ENCODE assay signal across 1 cellular context in genomic region chr15:78968539-78969271, GRCh38.
TF ChIP-seq lines count a peak whose summit lies in the region.

No MANE protein-coding gene starts in this region.

TF ChIP-seq in WTC11, 78 proteins besides CTCF, POLR2A, EP300 and RAD21 (continued from another document):
- TF ChIP-seq, protein P1, sequence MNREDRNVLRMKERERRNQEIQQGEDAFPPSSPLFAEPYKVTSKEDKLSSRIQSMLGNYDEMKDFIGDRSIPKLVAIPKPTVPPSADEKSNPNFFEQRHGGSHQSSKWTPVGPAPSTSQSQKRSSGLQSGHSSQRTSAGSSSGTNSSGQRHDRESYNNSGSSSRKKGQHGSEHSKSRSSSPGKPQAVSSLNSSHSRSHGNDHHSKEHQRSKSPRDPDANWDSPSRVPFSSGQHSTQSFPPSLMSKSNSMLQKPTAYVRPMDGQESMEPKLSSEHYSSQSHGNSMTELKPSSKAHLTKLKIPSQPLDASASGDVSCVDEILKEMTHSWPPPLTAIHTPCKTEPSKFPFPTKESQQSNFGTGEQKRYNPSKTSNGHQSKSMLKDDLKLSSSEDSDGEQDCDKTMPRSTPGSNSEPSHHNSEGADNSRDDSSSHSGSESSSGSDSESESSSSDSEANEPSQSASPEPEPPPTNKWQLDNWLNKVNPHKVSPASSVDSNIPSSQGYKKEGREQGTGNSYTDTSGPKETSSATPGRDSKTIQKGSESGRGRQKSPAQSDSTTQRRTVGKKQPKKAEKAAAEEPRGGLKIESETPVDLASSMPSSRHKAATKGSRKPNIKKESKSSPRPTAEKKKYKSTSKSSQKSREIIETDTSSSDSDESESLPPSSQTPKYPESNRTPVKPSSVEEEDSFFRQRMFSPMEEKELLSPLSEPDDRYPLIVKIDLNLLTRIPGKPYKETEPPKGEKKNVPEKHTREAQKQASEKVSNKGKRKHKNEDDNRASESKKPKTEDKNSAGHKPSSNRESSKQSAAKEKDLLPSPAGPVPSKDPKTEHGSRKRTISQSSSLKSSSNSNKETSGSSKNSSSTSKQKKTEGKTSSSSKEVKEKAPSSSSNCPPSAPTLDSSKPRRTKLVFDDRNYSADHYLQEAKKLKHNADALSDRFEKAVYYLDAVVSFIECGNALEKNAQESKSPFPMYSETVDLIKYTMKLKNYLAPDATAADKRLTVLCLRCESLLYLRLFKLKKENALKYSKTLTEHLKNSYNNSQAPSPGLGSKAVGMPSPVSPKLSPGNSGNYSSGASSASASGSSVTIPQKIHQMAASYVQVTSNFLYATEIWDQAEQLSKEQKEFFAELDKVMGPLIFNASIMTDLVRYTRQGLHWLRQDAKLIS (CRISPR knock-in tag; IDR thresholded peaks at IDR 0.05; ENCODE audit: borderline replicate concordance) = no peak
- TF ChIP-seq PRDM15 (CRISPR knock-in tag; IDR thresholded peaks at IDR 0.05) = no peak
- TF ChIP-seq, protein P2, sequence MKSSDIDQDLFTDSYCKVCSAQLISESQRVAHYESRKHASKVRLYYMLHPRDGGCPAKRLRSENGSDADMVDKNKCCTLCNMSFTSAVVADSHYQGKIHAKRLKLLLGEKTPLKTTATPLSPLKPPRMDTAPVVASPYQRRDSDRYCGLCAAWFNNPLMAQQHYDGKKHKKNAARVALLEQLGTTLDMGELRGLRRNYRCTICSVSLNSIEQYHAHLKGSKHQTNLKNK (CRISPR knock-in tag; IDR thresholded peaks at IDR 0.05) = no peak
- TF ChIP-seq, protein P3, sequence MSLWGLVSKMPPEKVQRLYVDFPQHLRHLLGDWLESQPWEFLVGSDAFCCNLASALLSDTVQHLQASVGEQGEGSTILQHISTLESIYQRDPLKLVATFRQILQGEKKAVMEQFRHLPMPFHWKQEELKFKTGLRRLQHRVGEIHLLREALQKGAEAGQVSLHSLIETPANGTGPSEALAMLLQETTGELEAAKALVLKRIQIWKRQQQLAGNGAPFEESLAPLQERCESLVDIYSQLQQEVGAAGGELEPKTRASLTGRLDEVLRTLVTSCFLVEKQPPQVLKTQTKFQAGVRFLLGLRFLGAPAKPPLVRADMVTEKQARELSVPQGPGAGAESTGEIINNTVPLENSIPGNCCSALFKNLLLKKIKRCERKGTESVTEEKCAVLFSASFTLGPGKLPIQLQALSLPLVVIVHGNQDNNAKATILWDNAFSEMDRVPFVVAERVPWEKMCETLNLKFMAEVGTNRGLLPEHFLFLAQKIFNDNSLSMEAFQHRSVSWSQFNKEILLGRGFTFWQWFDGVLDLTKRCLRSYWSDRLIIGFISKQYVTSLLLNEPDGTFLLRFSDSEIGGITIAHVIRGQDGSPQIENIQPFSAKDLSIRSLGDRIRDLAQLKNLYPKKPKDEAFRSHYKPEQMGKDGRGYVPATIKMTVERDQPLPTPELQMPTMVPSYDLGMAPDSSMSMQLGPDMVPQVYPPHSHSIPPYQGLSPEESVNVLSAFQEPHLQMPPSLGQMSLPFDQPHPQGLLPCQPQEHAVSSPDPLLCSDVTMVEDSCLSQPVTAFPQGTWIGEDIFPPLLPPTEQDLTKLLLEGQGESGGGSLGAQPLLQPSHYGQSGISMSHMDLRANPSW (CRISPR knock-in tag; conservative IDR thresholded peaks at IDR 0.05; ENCODE audit: low read depth) = no peak
- TF ChIP-seq, protein P4, sequence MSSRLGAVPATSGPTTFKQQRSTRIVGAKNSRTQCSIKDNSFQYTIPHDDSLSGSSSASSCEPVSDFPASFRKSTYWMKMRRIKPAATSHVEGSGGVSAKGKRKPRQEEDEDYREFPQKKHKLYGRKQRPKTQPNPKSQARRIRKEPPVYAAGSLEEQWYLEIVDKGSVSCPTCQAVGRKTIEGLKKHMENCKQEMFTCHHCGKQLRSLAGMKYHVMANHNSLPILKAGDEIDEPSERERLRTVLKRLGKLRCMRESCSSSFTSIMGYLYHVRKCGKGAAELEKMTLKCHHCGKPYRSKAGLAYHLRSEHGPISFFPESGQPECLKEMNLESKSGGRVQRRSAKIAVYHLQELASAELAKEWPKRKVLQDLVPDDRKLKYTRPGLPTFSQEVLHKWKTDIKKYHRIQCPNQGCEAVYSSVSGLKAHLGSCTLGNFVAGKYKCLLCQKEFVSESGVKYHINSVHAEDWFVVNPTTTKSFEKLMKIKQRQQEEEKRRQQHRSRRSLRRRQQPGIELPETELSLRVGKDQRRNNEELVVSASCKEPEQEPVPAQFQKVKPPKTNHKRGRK (CRISPR knock-in tag; IDR thresholded peaks at IDR 0.05; ENCODE audit: borderline replicate concordance) = no peak
- no peak for TF ChIP-seq RELA (CRISPR knock-in tag; IDR thresholded peaks at IDR 0.05; ENCODE audit: borderline replicate concordance)
- TF ChIP-seq, protein P5, sequence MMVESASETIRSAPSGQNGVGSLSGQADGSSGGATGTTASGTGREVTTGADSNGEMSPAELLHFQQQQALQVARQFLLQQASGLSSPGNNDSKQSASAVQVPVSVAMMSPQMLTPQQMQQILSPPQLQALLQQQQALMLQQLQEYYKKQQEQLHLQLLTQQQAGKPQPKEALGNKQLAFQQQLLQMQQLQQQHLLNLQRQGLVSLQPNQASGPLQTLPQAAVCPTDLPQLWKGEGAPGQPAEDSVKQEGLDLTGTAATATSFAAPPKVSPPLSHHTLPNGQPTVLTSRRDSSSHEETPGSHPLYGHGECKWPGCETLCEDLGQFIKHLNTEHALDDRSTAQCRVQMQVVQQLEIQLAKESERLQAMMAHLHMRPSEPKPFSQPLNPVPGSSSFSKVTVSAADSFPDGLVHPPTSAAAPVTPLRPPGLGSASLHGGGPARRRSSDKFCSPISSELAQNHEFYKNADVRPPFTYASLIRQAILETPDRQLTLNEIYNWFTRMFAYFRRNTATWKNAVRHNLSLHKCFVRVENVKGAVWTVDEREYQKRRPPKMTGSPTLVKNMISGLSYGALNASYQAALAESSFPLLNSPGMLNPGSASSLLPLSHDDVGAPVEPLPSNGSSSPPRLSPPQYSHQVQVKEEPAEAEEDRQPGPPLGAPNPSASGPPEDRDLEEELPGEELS (CRISPR knock-in tag; IDR thresholded peaks at IDR 0.05) = no peak
- TF ChIP-seq SMAD4 (CRISPR knock-in tag; IDR thresholded peaks at IDR 0.05) = no peak
- TF ChIP-seq, protein P6, sequence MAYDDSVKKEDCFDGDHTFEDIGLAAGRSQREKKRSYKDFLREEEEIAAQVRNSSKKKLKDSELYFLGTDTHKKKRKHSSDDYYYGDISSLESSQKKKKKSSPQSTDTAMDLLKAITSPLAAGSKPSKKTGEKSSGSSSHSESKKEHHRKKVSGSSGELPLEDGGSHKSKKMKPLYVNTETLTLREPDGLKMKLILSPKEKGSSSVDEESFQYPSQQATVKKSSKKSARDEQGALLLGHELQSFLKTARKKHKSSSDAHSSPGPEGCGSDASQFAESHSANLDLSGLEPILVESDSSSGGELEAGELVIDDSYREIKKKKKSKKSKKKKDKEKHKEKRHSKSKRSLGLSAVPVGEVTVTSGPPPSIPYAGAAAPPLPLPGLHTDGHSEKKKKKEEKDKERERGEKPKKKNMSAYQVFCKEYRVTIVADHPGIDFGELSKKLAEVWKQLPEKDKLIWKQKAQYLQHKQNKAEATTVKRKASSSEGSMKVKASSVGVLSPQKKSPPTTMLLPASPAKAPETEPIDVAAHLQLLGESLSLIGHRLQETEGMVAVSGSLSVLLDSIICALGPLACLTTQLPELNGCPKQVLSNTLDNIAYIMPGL (CRISPR knock-in tag; IDR thresholded peaks at IDR 0.05) = no peak
